18 cellular contexts compared by ENCODE assay signal in the genomic region with DNA sequence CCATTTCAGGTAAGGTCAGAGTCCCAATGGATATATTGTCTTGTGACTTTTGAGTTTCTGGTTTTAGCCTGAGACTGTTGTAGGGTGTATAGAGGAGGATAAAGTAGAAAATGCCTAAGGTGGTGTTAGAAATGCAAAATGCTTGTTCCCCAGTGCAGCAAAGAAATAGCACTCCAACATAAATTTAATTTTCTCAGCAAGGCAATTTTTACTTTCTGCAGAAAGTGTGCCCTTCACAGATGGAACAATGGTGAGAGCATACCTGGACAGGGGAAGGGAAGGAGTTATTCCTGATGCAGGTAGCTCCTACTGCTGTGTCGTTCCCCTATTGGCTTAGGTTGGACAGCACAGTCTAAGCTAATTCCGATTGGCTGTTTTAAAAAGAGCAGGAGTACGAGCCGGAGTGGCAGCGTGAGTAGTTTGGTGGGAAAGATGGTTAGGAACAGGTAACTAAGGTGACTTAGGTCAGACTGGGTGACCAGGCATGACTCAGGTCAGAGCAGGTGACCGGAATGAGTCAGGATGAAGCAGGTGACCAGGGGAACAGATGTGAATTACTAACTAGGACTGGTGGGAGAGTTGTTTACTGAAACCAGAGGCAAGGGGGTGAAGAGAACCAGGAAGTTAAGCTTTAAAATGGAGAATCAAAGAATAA. TPM values are rescaled to one million over a fixed set of nuclear protein-coding genes. Genes with fewer than 3 reads are reported as not detected.
A peak's percentile ranks its signal among the peaks of the same experiment; 100 is the strongest.
DNase-seq lines count a peak whose midpoint lies in the region; ATAC-seq, FAIRE-seq and TF ChIP-seq lines count a peak whose summit lies in the region.
"Had no signal": no experiment of that assay in that cellular context is flagged by ENCODE, and none has a peak within 500 bp of the region (broad histone marks: within the 10 kb centered on the region; RNA-seq: fewer than 3 reads in every experiment).

No MANE protein-coding gene starts in this region.

- TF ChIP-seq POLR2A in GM12892 (IDR thresholded peaks at IDR 0.05; ENCODE audit: low read depth, low read length) (no peak), GM12878 (IDR thresholded peaks at IDR 0.05; ENCODE audit: low read depth, low read length) (no peak)

- in situ Hi-C loops in GM12878 (cut with MboI) = no loop called here

- SMC1A ChIA-PET in GM12878 (lab: Charles Lee; ENCODE audit: uncharacterized antibody, unreplicated experiment) = interaction anchor here (0.7 kb wide), 1 partner anchor 8 kb away, joined by 3 read pairs; no protein-coding TSS in a partner anchor

- TF ChIP-seq CTCF in GM12878 (IDR thresholded peaks at IDR 0.05 in 2 of 3, conservative IDR thresholded peaks at IDR 0.05 in 1 of 3; ENCODE audit: control insufficient read depth in 2 of 3, extremely low read depth in 1 of 3, insufficient read depth in 1 of 3, low read depth in 3 of 3, low read length in 3 of 3) (no peak), neural progenitor cell (IDR thresholded peaks at IDR 0.05) (no peak), tibial artery (IDR thresholded peaks at IDR 0.05) (no peak)

- H3F3A ChIP-seq in neural progenitor cell (ENCODE audit: low read depth) = no peaks in the 10 kb centered on the region

- no peaks in the 10 kb centered on the region for H3K36me3 Mint-ChIP-seq in neural progenitor cell

- H3K4me2 ChIP-seq in GM12878 (ENCODE audit: control insufficient read depth, insufficient read depth) (no peak overlapping the region), neural progenitor cell (no peak overlapping the region)

- H3K79me2 ChIP-seq in GM12878 (ENCODE audit: control insufficient read depth, insufficient read depth, low read length) (no peaks in the 10 kb centered on the region), neural progenitor cell (ENCODE audit: low read depth) (no peaks in the 10 kb centered on the region)

- H3K27ac ChIP-seq in GM12878 (ENCODE audit: control insufficient read depth, insufficient read depth) (no peak overlapping the region), neural progenitor cell (no peak overlapping the region), tibial artery (no peak overlapping the region)

- no peaks in the 10 kb centered on the region for H3K27me3 Mint-ChIP-seq in neural progenitor cell (ENCODE audit: insufficient read depth, low read depth)
- H3K27me3 Mint-ChIP-seq: CD4-positive, alpha-beta T cell; IgD-negative memory B cell had no signal

- H3K4me3 ChIP-seq in GM12878 = no peak overlapping the region
- no peak overlapping the region for H3K4me3 ChIP-seq in neural progenitor cell
- no peak overlapping the region for H3K4me3 ChIP-seq in tibial artery
- H3K4me3 ChIP-seq: HAP-1 had no signal

- TF ChIP-seq EP300 in GM12878 (IDR thresholded peaks at IDR 0.05; ENCODE audit: borderline replicate concordance in 1 of 2, control insufficient read depth in 1 of 2, low read depth in 2 of 2, low read length in 2 of 2) = no peak

- H3K9me3 ChIP-seq in GM12878 (replicated peaks; ENCODE audit: control insufficient read depth, insufficient read depth, low read length) (peaks cover 18% of the 10 kb centered on the region), neural progenitor cell (ENCODE audit: low read depth) (no peaks in the 10 kb centered on the region), tibial artery (peaks cover 0 to 10% (median 6%) of the 10 kb centered on the region in 3 donors)
- H3K9me3 ChIP-seq: HAP-1 had no signal

- CTCF ChIA-PET in GM12878 (lab: Yijun Ruan, JAX) = interaction anchor here (1.4 to 2.4 kb wide), 2 partner anchors 11 kb away, joined by 4 to 10 read pairs; no protein-coding TSS in a partner anchor

- no peak overlapping the region for H3K27ac Mint-ChIP-seq in neural progenitor cell
- H3K27ac Mint-ChIP-seq: CD4-positive, alpha-beta T cell had no signal

- H3K4me1 Mint-ChIP-seq in neural progenitor cell = peaks cover 2% of the 10 kb centered on the region
- H3K4me1 Mint-ChIP-seq: IgD-negative memory B cell had no signal

- BruUV-seq in GM12878 (replicated peaks; lab: Mats Ljungman, UMichigan) = no TSS peak

- H2AFZ ChIP-seq in GM12878 (ENCODE audit: control insufficient read depth, low read depth, low read length) = no peak overlapping the region
- peak overlapping the region; percentile 17 for H2AFZ ChIP-seq in neural progenitor cell (replicated peaks)

- peaks cover 17% of the 10 kb centered on the region for H3K9me3 Mint-ChIP-seq in neural progenitor cell

- RAD21 ChIA-PET in GM12878 (lab: Charles Lee; ENCODE audit: unreplicated experiment) = no interaction called here

- POLR2A ChIA-PET in GM12878 (lab: Charles Lee) = no interaction called here

- no peak overlapping the region for H3K4me3 Mint-ChIP-seq in neural progenitor cell
- H3K4me3 Mint-ChIP-seq: CD4-positive, alpha-beta T cell; IgD-negative memory B cell had no signal

- WGBS in GM12878 (ENCODE audit: insufficient coverage, insufficient replicate concordance, low lambda C conversion rate, missing lambda C conversion rate) = 90% methylated on average over 6 of the region's 6 CpGs

- no peak overlapping the region for H3K9ac ChIP-seq in GM12878 (ENCODE audit: control insufficient read depth, insufficient read depth, low read length)
- no peak overlapping the region for H3K9ac ChIP-seq in neural progenitor cell

- DNase-seq in GM12892 (ENCODE audit: insufficient read length) (no peak), GM12878 (ENCODE audit: low read depth, low spot score) (no peak), neural progenitor cell (ENCODE audit: low spot score) (no peak), NCI-H2227 treated with DMSO at 0.1 percent for 48 hours (lab: John Stamatoyannopoulos, UW) (no peak), tibial artery (no peak)
- DNase-seq in stimulated activated naive CD8-positive, alpha-beta T cell treated with anti-CD3 and anti-CD28 coated beads, Interleukin-15, Interleukin-2, amounts not matched to agents 100 U/mL and 50 U/mL, for 24 hours = no peak
- DNase-seq: ACHN; CD4-positive, alpha-beta T cell; MV-4-11; NCI-H1436; NCI-H2029 treated with DMSO at 0.1 percent for 48 hours; NCI-H510A treated with DMSO at 0.1 percent for 48 hours; SHP77 had no signal

- peaks cover 4% of the 10 kb centered on the region for H3K4me1 ChIP-seq in GM12878 (ENCODE audit: control insufficient read depth, insufficient read depth, low read length)
- no peaks in the 10 kb centered on the region for H3K4me1 ChIP-seq in neural progenitor cell
- no peaks in the 10 kb centered on the region for H3K4me1 ChIP-seq in tibial artery
- H3K4me1 ChIP-seq: HAP-1 had no signal

- intact Hi-C loops in GM12878 (cut with micrococcal nuclease; ENCODE audit: unreplicated experiment) = no loop called here
- intact Hi-C loops in tibial artery (cut with DNase I; ENCODE audit: low total_unique reads) = no loop called here

- ATAC-seq in GM12878 = no peak
- ATAC-seq in stimulated activated naive CD8-positive, alpha-beta T cell treated with anti-CD3 and anti-CD28 coated beads, Interleukin-15, Interleukin-2, amounts not matched to agents 100 U/mL and 50 U/mL, for 24 hours = no peak
- ATAC-seq: SK-N-SH treated with all-trans-retinoic acid at 6 μM for 48 hours had no signal

- H3K27me3 ChIP-seq in GM12878 (replicated peaks in 1 of 2; ENCODE audit: control insufficient read depth in 2 of 2, insufficient read depth in 2 of 2, low read length in 1 of 2) (no peaks in the 10 kb centered on the region), neural progenitor cell (no peaks in the 10 kb centered on the region), tibial artery (no peaks in the 10 kb centered on the region)

- no peak for TF ChIP-seq RAD21 in GM12878 (IDR thresholded peaks at IDR 0.05; ENCODE audit: insufficient read depth, low read depth, low read length)

- H3K36me3 ChIP-seq in GM12878 (ENCODE audit: control insufficient read depth in 2 of 2, insufficient read depth in 2 of 2, low read length in 1 of 2) (no peaks in the 10 kb centered on the region), neural progenitor cell (no peaks in the 10 kb centered on the region), tibial artery (peaks cover 0 to 5% (median 0%) of the 10 kb centered on the region in 3 donors)
- H3K36me3 ChIP-seq: HAP-1 had no signal

- peak; percentile 70 for FAIRE-seq in GM12892 (lab: Jason Lieb, UNC)
- FAIRE-seq in GM12878 (lab: Jason Lieb, UNC) = no peak
- FAIRE-seq: RCC 7860 had no signal

- H4K20me1 ChIP-seq in GM12878 (ENCODE audit: control insufficient read depth, insufficient read depth) (no peaks in the 10 kb centered on the region), neural progenitor cell (ENCODE audit: low read depth) (no peaks in the 10 kb centered on the region)

RNA-seq across cellular contexts. Expression of gene SPATA45, which starts 21.5 kb away (rescaled TPM):
- not detected for polyA plus RNA-seq in GM12892 (2012; ENCODE audit: missing spikeins)
- total RNA-seq in GM12878 (2013; cell fraction: nucleolus; rRNA removed) = not detected in 2 replicates
- total RNA-seq in GM12878 (2014; rRNA removed) = not detected in 2 replicates
- not detected in 2 replicates for total RNA-seq in GM12878 (2014; rRNA removed; fragmentation: Illumina TruSeq; extraction: Trizol)
- 0.58 TPM in 1 of 2 replicates, not detected in the other for total RNA-seq in GM12878 (2021)
- not detected for polyA plus RNA-seq in GM12878 (2011; ENCODE audit: low read depth)
- 0.22 and 0.49 TPM in 2 replicates for polyA plus RNA-seq in GM12878 (2011; rRNA removed)
- polyA plus RNA-seq in GM12878 (2011; cell fraction: cytosol; rRNA removed) = not detected in 2 replicates
- polyA plus RNA-seq in GM12878 (2011; cell fraction: nucleus; rRNA removed) = not detected in 2 replicates
- polyA plus RNA-seq in GM12878 (2012) = not detected in 2 replicates
- polyA plus RNA-seq in GM12878 (2014; fragmentation: Illumina TruSeq; extraction: Trizol) = not detected in 2 replicates
- under 1 TPM in 1 of 2 experiments, not detected in 1; 0.31 TPM for polyA plus RNA-seq in GM12878 (2014; fragmentation: Nextera tagmentation; extraction: Ambion mirVana)
- polyA plus RNA-seq in GM12878 (2014; rRNA removed) = not detected in 2 replicates
- under 1 TPM in 1 of 2 experiments, not detected in 1; 0.37 TPM for polyA plus RNA-seq in GM12878 (2016; fragmentation: Nextera tagmentation; extraction: Ambion mirVana)
- polyA minus RNA-seq in GM12878 (2011; rRNA and poly(A)+ RNA removed) = not detected in 2 replicates
- polyA minus RNA-seq in GM12878 (2011; cell fraction: cytosol; rRNA and poly(A)+ RNA removed) = not detected in 2 replicates
- not detected in 2 replicates for polyA minus RNA-seq in GM12878 (2011; cell fraction: nucleus; rRNA and poly(A)+ RNA removed)
- total RNA-seq in neural progenitor cell (ENCODE audit: low replicate concordance) = 1.1 TPM in 1 of 2 replicates, not detected in the other
- total RNA-seq: CD4-positive, alpha-beta T cell; Daoy had no signal

RNA-seq across cellular contexts. Expression of gene FLVCR1, which starts 32.1 kb away (rescaled TPM):
- 23.4 TPM for polyA plus RNA-seq in GM12892 (2012; ENCODE audit: missing spikeins)
- 107 and 114 TPM in 2 replicates for total RNA-seq in GM12878 (2013; cell fraction: nucleolus; rRNA removed)
- total RNA-seq in GM12878 (2014; rRNA removed) (17.8 and 20.2 TPM in 2 replicates), GM12878 (2014; rRNA removed; fragmentation: Illumina TruSeq; extraction: Trizol) (21.7 and 21.9 TPM in 2 replicates), GM12878 (2021) (13.4 and 17.3 TPM in 2 replicates), neural progenitor cell (ENCODE audit: low replicate concordance) (30.9 and 33.2 TPM in 2 replicates)
- polyA plus RNA-seq in GM12878 (2011; ENCODE audit: low read depth) = 12.8 TPM
- polyA plus RNA-seq in GM12878 (2011; rRNA removed) (25.2 and 37.2 TPM in 2 replicates), GM12878 (2014; fragmentation: Illumina TruSeq; extraction: Trizol) (18.1 and 20.0 TPM in 2 replicates), GM12878 (2014; fragmentation: Nextera tagmentation; extraction: Ambion mirVana) (1 to 10 TPM; 7.1 to 8.6 TPM), GM12878 (2014; rRNA removed) (15.7 and 22.1 TPM in 2 replicates), GM12878 (2016; fragmentation: Nextera tagmentation; extraction: Ambion mirVana) (10 to 100 TPM in 1 of 2 experiments, 1 to 10 TPM in 1; 9.0 to 10.9 TPM)
- 11.8 and 12.8 TPM in 2 replicates for polyA plus RNA-seq in GM12878 (2011; cell fraction: cytosol; rRNA removed)
- 19.5 and 23.1 TPM in 2 replicates for polyA plus RNA-seq in GM12878 (2011; cell fraction: nucleus; rRNA removed)
- polyA plus RNA-seq in GM12878 (2012) = 13.8 and 14.1 TPM in 2 replicates
- polyA minus RNA-seq in GM12878 (2011; rRNA and poly(A)+ RNA removed) = 33.4 and 35.4 TPM in 2 replicates
- 18.3 and 19.8 TPM in 2 replicates for polyA minus RNA-seq in GM12878 (2011; cell fraction: cytosol; rRNA and poly(A)+ RNA removed)
- polyA minus RNA-seq in GM12878 (2011; cell fraction: nucleus; rRNA and poly(A)+ RNA removed) = 16.2 and 25.4 TPM in 2 replicates

RNA-seq across cellular contexts. Expression of gene TATDN3, which starts 34.2 kb away (rescaled TPM):
- 15.0 TPM for polyA plus RNA-seq in GM12892 (2012; ENCODE audit: missing spikeins)
- 38.0 and 48.8 TPM in 2 replicates for total RNA-seq in GM12878 (2013; cell fraction: nucleolus; rRNA removed)
- total RNA-seq in GM12878 (2014; rRNA removed) = 15.5 and 21.7 TPM in 2 replicates
- total RNA-seq in GM12878 (2014; rRNA removed; fragmentation: Illumina TruSeq; extraction: Trizol) = 20.7 and 21.0 TPM in 2 replicates
- total RNA-seq in GM12878 (2021) = 17.1 and 18.2 TPM in 2 replicates
- 11.4 TPM for polyA plus RNA-seq in GM12878 (2011; ENCODE audit: low read depth)
- polyA plus RNA-seq in GM12878 (2011; rRNA removed) = 24.5 and 40.9 TPM in 2 replicates
- polyA plus RNA-seq in GM12878 (2011; cell fraction: cytosol; rRNA removed) = 10.7 and 12.3 TPM in 2 replicates
- polyA plus RNA-seq in GM12878 (2011; cell fraction: nucleus; rRNA removed) = 8.2 and 9.9 TPM in 2 replicates
- polyA plus RNA-seq in GM12878 (2012) = 10.6 and 12.7 TPM in 2 replicates
- 17.8 and 20.2 TPM in 2 replicates for polyA plus RNA-seq in GM12878 (2014; fragmentation: Illumina TruSeq; extraction: Trizol)
- polyA plus RNA-seq in GM12878 (2014; fragmentation: Nextera tagmentation; extraction: Ambion mirVana) = 10 to 100 TPM; 34.0 to 40.0 TPM
- 14.8 and 15.9 TPM in 2 replicates for polyA plus RNA-seq in GM12878 (2014; rRNA removed)
- polyA plus RNA-seq in GM12878 (2016; fragmentation: Nextera tagmentation; extraction: Ambion mirVana) = 10 to 100 TPM; 28.0 to 32.7 TPM
- 16.9 and 22.8 TPM in 2 replicates for polyA minus RNA-seq in GM12878 (2011; rRNA and poly(A)+ RNA removed)
- polyA minus RNA-seq in GM12878 (2011; cell fraction: cytosol; rRNA and poly(A)+ RNA removed) = 5.9 TPM in 2 replicates
- polyA minus RNA-seq in GM12878 (2011; cell fraction: nucleus; rRNA and poly(A)+ RNA removed) = 7.5 and 9.2 TPM in 2 replicates
- 12.5 and 18.8 TPM in 2 replicates for total RNA-seq in neural progenitor cell (ENCODE audit: low replicate concordance)

RNA-seq across cellular contexts. Expression of gene NSL1, which starts 34.3 kb away (rescaled TPM):
- 27.5 TPM for polyA plus RNA-seq in GM12892 (2012; ENCODE audit: missing spikeins)
- total RNA-seq in GM12878 (2013; cell fraction: nucleolus; rRNA removed) = 97.5 and 114 TPM in 2 replicates
- total RNA-seq in GM12878 (2014; rRNA removed) (41.9 and 46.9 TPM in 2 replicates), GM12878 (2014; rRNA removed; fragmentation: Illumina TruSeq; extraction: Trizol) (37.5 and 40.2 TPM in 2 replicates), GM12878 (2021) (38.3 and 41.6 TPM in 2 replicates), neural progenitor cell (ENCODE audit: low replicate concordance) (63.7 and 77.6 TPM in 2 replicates)
- 11.3 TPM for polyA plus RNA-seq in GM12878 (2011; ENCODE audit: low read depth)
- polyA plus RNA-seq in GM12878 (2011; rRNA removed) (46.4 and 68.5 TPM in 2 replicates), GM12878 (2014; fragmentation: Illumina TruSeq; extraction: Trizol) (36.7 TPM in 2 replicates), GM12878 (2014; fragmentation: Nextera tagmentation; extraction: Ambion mirVana) (10 to 100 TPM; 46.5 to 67.2 TPM), GM12878 (2014; rRNA removed) (34.5 and 43.6 TPM in 2 replicates), GM12878 (2016; fragmentation: Nextera tagmentation; extraction: Ambion mirVana) (10 to 100 TPM; 72.3 to 74.2 TPM)
- 35.9 and 46.6 TPM in 2 replicates for polyA plus RNA-seq in GM12878 (2011; cell fraction: cytosol; rRNA removed)
- polyA plus RNA-seq in GM12878 (2011; cell fraction: nucleus; rRNA removed) = 25.8 and 25.9 TPM in 2 replicates
- polyA plus RNA-seq in GM12878 (2012) = 15.8 and 17.9 TPM in 2 replicates
- 20.3 and 27.5 TPM in 2 replicates for polyA minus RNA-seq in GM12878 (2011; rRNA and poly(A)+ RNA removed)
- 5.1 and 13.8 TPM in 2 replicates for polyA minus RNA-seq in GM12878 (2011; cell fraction: cytosol; rRNA and poly(A)+ RNA removed)
- polyA minus RNA-seq in GM12878 (2011; cell fraction: nucleus; rRNA and poly(A)+ RNA removed) = 27.0 and 42.8 TPM in 2 replicates
